ENCODE assay signal across 22 cellular contexts in the genomic region with DNA sequence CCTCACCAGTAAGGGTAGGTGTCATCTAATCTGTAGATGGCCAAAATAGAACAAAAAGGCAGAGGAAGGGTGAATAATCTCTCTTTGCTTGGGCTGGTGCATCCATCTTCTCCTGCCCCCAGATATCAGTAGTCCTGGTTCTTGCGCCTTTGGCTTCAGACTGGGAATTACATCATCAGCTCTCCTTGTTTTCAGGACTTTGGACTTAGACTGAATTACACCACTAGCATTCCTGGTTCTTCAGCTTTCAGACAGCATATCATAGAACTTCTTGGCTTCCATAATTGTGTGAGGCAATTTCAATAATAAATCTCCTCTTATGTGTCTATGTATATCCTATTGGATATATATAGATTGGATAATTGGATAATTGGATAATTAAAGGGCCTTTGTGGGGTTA.
"Had no signal": no experiment of that assay in that cellular context is flagged by ENCODE, and none has a peak within 500 bp of the region (broad histone marks: within the 10 kb centered on the region; RNA-seq: fewer than 3 reads in every experiment).

No MANE protein-coding gene starts in this region.

- H3K9me3 Mint-ChIP-seq: activated CD4-positive, alpha-beta T cell treated with anti-CD3 and anti-CD28 coated beads, Interleukin-2, amount 10 ng/mL, durations not matched to agents 24 days and 14 days; activated T-cell treated with anti-CD3 and anti-CD28 coated beads, Interleukin-2, amount 50 U/mL, for 24 hours; activated T-helper 1 cell treated with anti-CD3 and anti-CD28 coated beads, Interleukin-12 subunit alpha, Interleukin-12 subunit beta, Interleukin-2, Interleukin-4 antibody, amounts not matched to agents 30 ng/mL and 10 ng/mL and 1 ng/mL, durations not matched to agents 14 hours and 24 hours and 36 hours had no signal

- H3K27me3 Mint-ChIP-seq: activated CD4-positive, alpha-beta T cell treated with anti-CD3 and anti-CD28 coated beads, Interleukin-2, amount 10 ng/mL, durations not matched to agents 24 days and 14 days; activated CD8-positive, alpha-beta memory T cell treated with anti-CD3 and anti-CD28 coated beads, Interleukin-2, amount 10 ng/mL, durations not matched to agents 7 days and 5 days had no signal

- DNase-seq: activated CD4-positive, alpha-beta T cell treated with anti-CD3 and anti-CD28 coated beads, Interleukin-2, amount 10 ng/mL, durations not matched to agents 24 days and 14 days; activated CD4-positive, alpha-beta T cell treated with anti-CD3 and anti-CD28 coated beads, Interleukin-2, amount 50 U/mL, for 48 hours; activated CD4-positive, CD25-positive, alpha-beta regulatory T cell treated with anti-CD3 and anti-CD28 coated beads, Interleukin-2, amount 50 U/mL, for 72 hours; activated CD8-positive, alpha-beta memory T cell treated with anti-CD3 and anti-CD28 coated beads, Interleukin-2, amount 10 ng/mL, durations not matched to agents 7 days and 5 days; activated effector memory CD4-positive, alpha-beta T cell treated with Interleukin-2 at 50 U/mL for 16 hours; activated naive CD4-positive, alpha-beta T cell; activated naive CD8-positive, alpha-beta T cell treated with anti-CD3 and anti-CD28 coated beads, Interleukin-2, amount 50 U/mL, for 24 hours; activated T-cell treated with anti-CD3 and anti-CD28 coated beads, Interleukin-2, amount 50 U/mL, for 24 hours; KG1; NCI-H1048; NCI-H146; NCI-H187 treated with DMSO at 0.1 percent for 48 hours; NCI-H2081 treated with DMSO at 0.1 percent for 48 hours; NCI-H446; NCI-H524; PC-3; SHP77; T-helper 9 cell had no signal

- H3K4me3 Mint-ChIP-seq: activated CD4-positive, alpha-beta T cell treated with anti-CD3 and anti-CD28 coated beads, Interleukin-2, amount 10 ng/mL, durations not matched to agents 24 days and 14 days; activated CD8-positive, alpha-beta memory T cell treated with anti-CD3 and anti-CD28 coated beads, Interleukin-2, amount 10 ng/mL, durations not matched to agents 7 days and 5 days; activated naive CD8-positive, alpha-beta T cell treated with anti-CD3 and anti-CD28 coated beads, Interleukin-2, amount 50 U/mL, for 24 hours; activated T-cell treated with anti-CD3 and anti-CD28 coated beads, Interleukin-2, amount 50 U/mL, for 24 hours; activated T-helper 1 cell treated with anti-CD3 and anti-CD28 coated beads, Interleukin-12 subunit alpha, Interleukin-12 subunit beta, Interleukin-2, Interleukin-4 antibody, amounts not matched to agents 30 ng/mL and 10 ng/mL and 1 ng/mL, durations not matched to agents 14 hours and 24 hours and 36 hours; T-helper 1 cell treated with Interleukin-12 subunit alpha and Interleukin-12 subunit beta and Interleukin-4 antibody, amounts not matched to agents 30 μg/mL and 1 μg/mL, for 36 hours; WTC11 had no signal

- H3K36me3 Mint-ChIP-seq: activated CD8-positive, alpha-beta memory T cell treated with anti-CD3 and anti-CD28 coated beads, Interleukin-2, amount 10 ng/mL, durations not matched to agents 7 days and 5 days had no signal

- H3K4me1 Mint-ChIP-seq: activated CD4-positive, alpha-beta T cell treated with anti-CD3 and anti-CD28 coated beads, Interleukin-2, amount 10 ng/mL, durations not matched to agents 24 days and 14 days; activated CD8-positive, alpha-beta memory T cell treated with anti-CD3 and anti-CD28 coated beads, Interleukin-2, amount 10 ng/mL, durations not matched to agents 7 days and 5 days; activated naive CD8-positive, alpha-beta T cell treated with anti-CD3 and anti-CD28 coated beads, Interleukin-2, amount 50 U/mL, for 24 hours had no signal

- ATAC-seq: activated CD8-positive, alpha-beta memory T cell treated with anti-CD3 and anti-CD28 coated beads, Interleukin-2, amount 10 ng/mL, durations not matched to agents 7 days and 5 days; activated naive CD4-positive, alpha-beta T cell treated with anti-CD3 and anti-CD28 coated beads, Interleukin-2, amount 50 U/mL, for 72 hours; activated naive CD8-positive, alpha-beta T cell treated with anti-CD3 and anti-CD28 coated beads, Interleukin-2, amount 50 U/mL, for 24 hours; PC-3; WTC11 had no signal

- H3K27ac Mint-ChIP-seq: activated CD4-positive, alpha-beta T cell treated with anti-CD3 and anti-CD28 coated beads, Interleukin-2, amount 10 ng/mL, durations not matched to agents 24 days and 14 days; activated CD8-positive, alpha-beta memory T cell treated with anti-CD3 and anti-CD28 coated beads, Interleukin-2, amount 10 ng/mL, durations not matched to agents 7 days and 5 days; activated naive CD4-positive, alpha-beta T cell treated with anti-CD3 and anti-CD28 coated beads, Interleukin-2, amount 50 U/mL, for 72 hours; activated naive CD8-positive, alpha-beta T cell treated with anti-CD3 and anti-CD28 coated beads, Interleukin-2, amount 50 U/mL, for 24 hours; activated T-cell treated with anti-CD3 and anti-CD28 coated beads, Interleukin-2, amount 50 U/mL, for 24 hours; activated T-helper 1 cell treated with anti-CD3 and anti-CD28 coated beads, Interleukin-12 subunit alpha, Interleukin-12 subunit beta, Interleukin-2, Interleukin-4 antibody, amounts not matched to agents 30 ng/mL and 10 ng/mL and 1 ng/mL, durations not matched to agents 14 hours and 24 hours and 36 hours; T-helper 1 cell treated with Interleukin-12 subunit alpha and Interleukin-12 subunit beta and Interleukin-4 antibody, amounts not matched to agents 30 μg/mL and 1 μg/mL, for 36 hours; WTC11 had no signal
